In genomic region chr16:30380801-30381208, GRCh38 we compare ENCODE assay signal across 14 cellular contexts. TPM values are rescaled to one million over a fixed set of nuclear protein-coding genes. Genes with fewer than 3 reads are reported as not detected.
DNase-seq lines count a peak whose midpoint lies in the region; ATAC-seq and TF ChIP-seq lines count a peak whose summit lies in the region.
"Had no signal": no experiment of that assay in that cellular context is flagged by ENCODE, and none has a peak within 500 bp of the region (broad histone marks: within the 10 kb centered on the region; RNA-seq: fewer than 3 reads in every experiment).

No MANE protein-coding gene starts in this region.

- no peak for DNase-seq in activated CD4-positive, alpha-beta T cell treated with anti-CD3 and anti-CD28 coated beads for 36 hours
- no peak for DNase-seq in activated CD4-positive, alpha-beta T cell treated with anti-CD3 and anti-CD28 coated beads for 48 hours
- no peak for DNase-seq in activated naive CD8-positive, alpha-beta T cell treated with anti-CD3 and anti-CD28 coated beads for 36 hours
- DNase-seq in neural crest cell (ENCODE audit: low read depth, low spot score) (no peak), ureter (ENCODE audit: low spot score) (no peak), aorta (no peak)
- DNase-seq: activated CD8-positive, alpha-beta memory T cell treated with anti-CD3 and anti-CD28 coated beads, Interleukin-2, amount 50 U/mL, for 48 hours; dorsolateral prefrontal cortex; left cardiac atrium; NCI-H1048; NCI-H226; SK-N-SH had no signal

- POLR2A ChIA-PET in activated CD4-positive, alpha-beta T cell treated with anti-CD3 and anti-CD28 coated beads for 36 hours (lab: Charles Lee), result no interaction called here

- H3K4me1 ChIP-seq in aorta (ENCODE audit: control insufficient read depth in 1 of 2, insufficient read depth in 2 of 2, low read length in 2 of 2), result no peaks in the 10 kb centered on the region

- no peak for TF ChIP-seq CTCF in neural crest cell (conservative IDR thresholded peaks at IDR 0.05)

- peaks cover 30% of the 10 kb centered on the region for H3K36me3 Mint-ChIP-seq in activated CD4-positive, alpha-beta T cell treated with anti-CD3 and anti-CD28 coated beads for 36 hours (ENCODE audit: low read depth)
- H3K36me3 Mint-ChIP-seq in IgD-negative memory B cell (peaks cover 3% of the 10 kb centered on the region), neural crest cell (ENCODE audit: low read depth) (peaks cover 3% of the 10 kb centered on the region)
- peaks cover 42% of the 10 kb centered on the region for H3K36me3 Mint-ChIP-seq in activated naive CD8-positive, alpha-beta T cell treated with anti-CD3 and anti-CD28 coated beads for 36 hours

- peak overlapping the region; percentile 98 for H3K27ac Mint-ChIP-seq in activated CD4-positive, alpha-beta T cell treated with anti-CD3 and anti-CD28 coated beads for 36 hours
- H3K27ac Mint-ChIP-seq in IgD-negative memory B cell (peak overlapping the region; percentile 31 to 95 (median 90)), neural crest cell (ENCODE audit: unreplicated experiment) (no peak overlapping the region)
- peak overlapping the region; percentile 96 for H3K27ac Mint-ChIP-seq in activated naive CD8-positive, alpha-beta T cell treated with anti-CD3 and anti-CD28 coated beads for 36 hours

- peak overlapping the region; percentile 84 for H3K4me3 Mint-ChIP-seq in activated CD4-positive, alpha-beta T cell treated with anti-CD3 and anti-CD28 coated beads for 36 hours
- H3K4me3 Mint-ChIP-seq in IgD-negative memory B cell, result peak overlapping the region; percentile 12 to 96 (median 74)
- H3K4me3 Mint-ChIP-seq in activated naive CD8-positive, alpha-beta T cell treated with anti-CD3 and anti-CD28 coated beads for 36 hours, result peak overlapping the region; percentile 92
- peak overlapping the region; percentile 99 for H3K4me3 Mint-ChIP-seq in neural crest cell

- no peaks in the 10 kb centered on the region for H3K36me3 ChIP-seq in aorta (ENCODE audit: control insufficient read depth in 1 of 2, insufficient read depth in 2 of 2, low read length in 1 of 2)

- intact Hi-C loops in activated CD4-positive, alpha-beta T cell treated with anti-CD3 and anti-CD28 coated beads for 36 hours (cut with DNase I, micrococcal nuclease), result no loop called here
- intact Hi-C loops in aorta (cut with DNase I), result no loop called here

- no peaks in the 10 kb centered on the region for H3K9me3 Mint-ChIP-seq in activated CD4-positive, alpha-beta T cell treated with anti-CD3 and anti-CD28 coated beads for 36 hours (ENCODE audit: low read depth)
- H3K9me3 Mint-ChIP-seq in IgD-negative memory B cell (no peaks in the 10 kb centered on the region), neural crest cell (no peaks in the 10 kb centered on the region)
- H3K9me3 Mint-ChIP-seq in activated naive CD8-positive, alpha-beta T cell treated with anti-CD3 and anti-CD28 coated beads for 36 hours, result no peaks in the 10 kb centered on the region

- no peak overlapping the region for H3K4me3 ChIP-seq in aorta (ENCODE audit: low read length in 2 of 2)
- H3K4me3 ChIP-seq: dorsolateral prefrontal cortex had no signal

- H3K4me1 Mint-ChIP-seq in activated CD4-positive, alpha-beta T cell treated with anti-CD3 and anti-CD28 coated beads for 36 hours, result peaks cover 51% of the 10 kb centered on the region
- peaks cover 23 to 33% (median 26%) of the 10 kb centered on the region in 3 donors for H3K4me1 Mint-ChIP-seq in IgD-negative memory B cell
- peaks cover 45% of the 10 kb centered on the region for H3K4me1 Mint-ChIP-seq in activated naive CD8-positive, alpha-beta T cell treated with anti-CD3 and anti-CD28 coated beads for 36 hours
- peaks cover 42% of the 10 kb centered on the region for H3K4me1 Mint-ChIP-seq in neural crest cell

- CTCF ChIA-PET in activated CD4-positive, alpha-beta T cell treated with anti-CD3 and anti-CD28 coated beads for 36 hours (lab: Charles Lee), result interaction anchor here (0.7 to 1.3 kb wide), 3 partner anchors 10 to 218 kb away, joined by 3 to 4 read pairs (median 3); no protein-coding TSS in a partner anchor

- 73 to 78% methylated on average over 6 of the region's 6 CpGs for WGBS in aorta, 2 donors

- H3K27me3 Mint-ChIP-seq in activated CD4-positive, alpha-beta T cell treated with anti-CD3 and anti-CD28 coated beads for 36 hours, result no peaks in the 10 kb centered on the region
- H3K27me3 Mint-ChIP-seq in IgD-negative memory B cell (no peaks in the 10 kb centered on the region), neural crest cell (ENCODE audit: low read depth) (peaks cover 2% of the 10 kb centered on the region)
- H3K27me3 Mint-ChIP-seq in activated naive CD8-positive, alpha-beta T cell treated with anti-CD3 and anti-CD28 coated beads for 36 hours, result peaks cover 3% of the 10 kb centered on the region

- no peaks in the 10 kb centered on the region for H3K9me3 ChIP-seq in aorta (ENCODE audit: control insufficient read depth, low read length)
- H3K9me3 ChIP-seq: SK-N-SH had no signal

- no peaks in the 10 kb centered on the region for H3K27me3 ChIP-seq in aorta (ENCODE audit: control insufficient read depth in 1 of 2, insufficient read depth in 2 of 2, low read length in 1 of 2)
- H3K27me3 ChIP-seq: dorsolateral prefrontal cortex had no signal

- ATAC-seq in activated CD4-positive, alpha-beta T cell treated with anti-CD3 and anti-CD28 coated beads for 36 hours, result no peak
- ATAC-seq in HG02759 (IDR thresholded peaks at IDR 0.05; ENCODE audit: unreplicated experiment), result no peak
- ATAC-seq in aorta (ENCODE audit: low FRiP score), result no peak
- ATAC-seq: left cardiac atrium had no signal

- H3K27ac ChIP-seq in aorta (ENCODE audit: low read depth in 1 of 2, low read length in 2 of 2), result no peak overlapping the region

RNA-seq across cellular contexts. Expression of gene SEPTIN1, which starts 1.6 kb away (rescaled TPM):
- total RNA-seq in activated CD4-positive, alpha-beta T cell treated with anti-CD3 and anti-CD28 coated beads for 36 hours, result 100 to 1,000 TPM; 155 to 159 TPM
- polyA plus RNA-seq in IgD-negative memory B cell, result 161 TPM
- 100 to 1,000 TPM; 162 to 163 TPM for total RNA-seq in activated naive CD8-positive, alpha-beta T cell treated with anti-CD3 and anti-CD28 coated beads for 36 hours
- total RNA-seq in neural crest cell, result 2.3 and 2.9 TPM in 2 replicates
- total RNA-seq in ureter, result 8.2 TPM
- total RNA-seq in aorta, result 1 to 10 TPM; 2.8 to 6.1 TPM
- polyA plus RNA-seq in aorta, result 1 to 10 TPM; 1.0 to 2.6 TPM

RNA-seq across cellular contexts. Expression of gene MYL11, which starts 6.2 kb away (rescaled TPM):
- total RNA-seq in activated CD4-positive, alpha-beta T cell treated with anti-CD3 and anti-CD28 coated beads for 36 hours, result 1 to 10 TPM in 1 of 2 experiments, under 1 TPM in 1; 0.69 to 1.6 TPM
- 1.7 TPM for polyA plus RNA-seq in IgD-negative memory B cell
- total RNA-seq in activated naive CD8-positive, alpha-beta T cell treated with anti-CD3 and anti-CD28 coated beads for 36 hours, result 1 to 10 TPM; 1.2 to 1.5 TPM
- total RNA-seq in neural crest cell, result not detected in 2 replicates
- 2.9 TPM for total RNA-seq in ureter
- not detected for total RNA-seq in aorta
- polyA plus RNA-seq in aorta, result under 1 TPM in 1 of 2 donors, not detected in 1; 0.26 TPM
- total RNA-seq: left cardiac atrium had no signal

RNA-seq across cellular contexts. Expression of gene TBC1D10B, which starts 10.5 kb away (rescaled TPM):
- total RNA-seq in activated CD4-positive, alpha-beta T cell treated with anti-CD3 and anti-CD28 coated beads for 36 hours, result 10 to 100 TPM; 38.1 to 43.4 TPM
- polyA plus RNA-seq in IgD-negative memory B cell (11.3 TPM), aorta (10 to 100 TPM; 10.3 to 22.2 TPM)
- 10 to 100 TPM; 43.2 to 45.7 TPM for total RNA-seq in activated naive CD8-positive, alpha-beta T cell treated with anti-CD3 and anti-CD28 coated beads for 36 hours
- total RNA-seq in neural crest cell (39.7 and 45.6 TPM in 2 replicates), ureter (36.9 TPM), aorta (10 to 100 TPM; 30.7 to 38.0 TPM)

RNA-seq across cellular contexts. Expression of gene ZNF48, which starts 14.4 kb away (rescaled TPM):
- total RNA-seq in activated CD4-positive, alpha-beta T cell treated with anti-CD3 and anti-CD28 coated beads for 36 hours, result 10 to 100 TPM; 10.6 to 11.0 TPM
- polyA plus RNA-seq in IgD-negative memory B cell, result 9.7 TPM
- total RNA-seq in activated naive CD8-positive, alpha-beta T cell treated with anti-CD3 and anti-CD28 coated beads for 36 hours, result 10 to 100 TPM in 1 of 2 experiments, 1 to 10 TPM in 1; 9.5 to 10.2 TPM
- total RNA-seq in neural crest cell, result 59.9 and 60.9 TPM in 2 replicates
- total RNA-seq in ureter, result 8.1 TPM
- 1 to 10 TPM; 6.2 to 7.4 TPM for total RNA-seq in aorta
- 1 to 10 TPM; 3.4 to 4.9 TPM for polyA plus RNA-seq in aorta

RNA-seq across cellular contexts. Expression of gene CD2BP2, which starts 25.7 kb away (rescaled TPM):
- total RNA-seq in activated CD4-positive, alpha-beta T cell treated with anti-CD3 and anti-CD28 coated beads for 36 hours, result 10 to 100 TPM; 42.3 to 51.8 TPM
- polyA plus RNA-seq in IgD-negative memory B cell (42.7 TPM), aorta (10 to 100 TPM; 23.4 to 51.1 TPM)
- 10 to 100 TPM; 60.7 to 66.8 TPM for total RNA-seq in activated naive CD8-positive, alpha-beta T cell treated with anti-CD3 and anti-CD28 coated beads for 36 hours
- total RNA-seq in neural crest cell (74.8 and 85.2 TPM in 2 replicates), ureter (69.0 TPM), aorta (10 to 100 TPM; 42.6 to 51.3 TPM)

Comparison
In these comparisons a context has a peak if more than half of its experiments do, and no peak if none do; other contexts are left out.
1. RNA of gene SEPTIN1, which starts 1.6 kb away (total RNA-seq): 162 to 163 TPM in activated naive CD8-positive, alpha-beta T cell treated with anti-CD3 and anti-CD28 coated beads for 36 hours and 155 to 159 TPM in activated CD4-positive, alpha-beta T cell treated with anti-CD3 and anti-CD28 coated beads for 36 hours; 8.2 TPM in ureter (single experiment), 2.8 to 6.1 TPM in aorta and 2.3 to 2.9 TPM in neural crest cell; every median in the first group is over 10 times any median in the second.
2. Peak in every context shown above with its lines, with median percentiles within 50 percentile points of each other: H3K4me3 Mint-ChIP-seq.